Comparison of ENCODE assay signal across 29 cellular contexts in the genomic region with DNA sequence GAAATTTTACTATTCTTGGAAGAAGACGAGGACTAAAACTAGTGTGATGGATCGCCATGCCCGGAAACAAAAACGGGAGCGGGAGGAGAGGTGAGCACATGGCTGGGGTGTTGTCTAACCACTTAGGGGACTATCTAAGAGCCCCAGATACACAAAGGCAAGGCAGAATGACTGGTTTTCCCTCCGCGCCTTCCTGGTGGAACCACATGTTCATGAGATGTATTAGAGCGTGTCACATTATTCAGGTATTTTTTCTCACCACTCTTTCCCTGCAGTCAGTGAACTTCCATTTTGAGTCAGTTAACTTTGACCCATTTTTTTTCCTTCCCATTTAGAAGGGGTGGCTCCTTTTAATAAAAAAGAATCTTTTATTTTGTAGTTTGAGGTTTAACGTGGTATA.
DNase-seq lines count a peak whose midpoint lies in the region; ATAC-seq and TF ChIP-seq lines count a peak whose summit lies in the region.
"Had no signal": no experiment of that assay in that cellular context is flagged by ENCODE, and none has a peak within 500 bp of the region (broad histone marks: within the 10 kb centered on the region; RNA-seq: fewer than 3 reads in every experiment).

No MANE protein-coding gene starts in this region.

- no peak overlapping the region for H3K4me3 Mint-ChIP-seq in type B pancreatic cell
- H3K4me3 Mint-ChIP-seq: activated CD4-positive, alpha-beta T cell treated with anti-CD3 and anti-CD28 coated beads for 36 hours; activated CD8-positive, alpha-beta T cell treated with anti-CD3 and anti-CD28 coated beads for 36 hours; activated naive CD4-positive, alpha-beta T cell treated with anti-CD3 and anti-CD28 coated beads, Interleukin-2, amount 50 U/mL, for 24 hours; activated T-helper 17 cell treated with anti-CD3 and anti-CD28 coated beads, Interleukin-2, amount 50 U/mL, for 72 hours; naive thymus-derived CD8-positive, alpha-beta T cell; T-helper 2 cell treated with Interferon-gamma antibody and Interleukin-4, amounts not matched to agents 5 μg/mL and 100 μg/mL, for 36 hours had no signal

- peak overlapping the region; percentile 32 for H3K27ac Mint-ChIP-seq in type B pancreatic cell
- H3K27ac Mint-ChIP-seq: activated CD4-positive, alpha-beta T cell treated with anti-CD3 and anti-CD28 coated beads for 36 hours; activated CD8-positive, alpha-beta T cell treated with anti-CD3 and anti-CD28 coated beads for 36 hours; activated naive CD4-positive, alpha-beta T cell treated with anti-CD3 and anti-CD28 coated beads, Interleukin-2, amount 50 U/mL, for 24 hours; activated T-helper 17 cell treated with anti-CD3 and anti-CD28 coated beads, Interleukin-2, amount 50 U/mL, for 72 hours; T-helper 2 cell treated with Interferon-gamma antibody and Interleukin-4, amounts not matched to agents 5 μg/mL and 100 μg/mL, for 36 hours had no signal

- H3K27ac ChIP-seq in effector memory CD4-positive, alpha-beta T cell (ENCODE audit: insufficient read depth, low read length, poor library complexity, severe bottlenecking), result no peak overlapping the region
- H3K27ac ChIP-seq: gastroesophageal sphincter, lower lobe of right lung, psoas muscle, sigmoid colon, tibial artery had no signal

- no peaks in the 10 kb centered on the region for H3K27me3 ChIP-seq in effector memory CD4-positive, alpha-beta T cell (replicated peaks; ENCODE audit: control insufficient read depth, insufficient read depth, low read length, poor library complexity, severe bottlenecking)
- H3K27me3 ChIP-seq: gastroesophageal sphincter, sigmoid colon, tibial artery had no signal

- no peaks in the 10 kb centered on the region for H3K4me1 ChIP-seq in effector memory CD4-positive, alpha-beta T cell (ENCODE audit: control insufficient read depth, insufficient read depth, low read length, poor library complexity, severe bottlenecking)
- H3K4me1 ChIP-seq: gastroesophageal sphincter, lower lobe of right lung, psoas muscle, sigmoid colon, tibial artery had no signal

- peak; percentile 74 for ATAC-seq in GM21381 (IDR thresholded peaks at IDR 0.05; ENCODE audit: unreplicated experiment)
- no peak for ATAC-seq in stimulated activated naive CD8-positive, alpha-beta T cell treated with anti-CD3 and anti-CD28 coated beads, Interleukin-15, Interleukin-2, amounts not matched to agents 100 U/mL and 50 U/mL, for 24 hours
- ATAC-seq: activated CD4-positive, alpha-beta T cell treated with anti-CD3 and anti-CD28 coated beads for 36 hours; activated CD8-positive, alpha-beta T cell treated with anti-CD3 and anti-CD28 coated beads for 36 hours; activated T-helper 17 cell treated with anti-CD3 and anti-CD28 coated beads, Interleukin-2, amount 50 U/mL, for 72 hours; gastroesophageal sphincter; HepG2; lower lobe of right lung; naive thymus-derived CD8-positive, alpha-beta T cell; Panc1; psoas muscle had no signal

- H3K9me3 ChIP-seq in effector memory CD4-positive, alpha-beta T cell (ENCODE audit: control insufficient read depth, low read length), result no peaks in the 10 kb centered on the region
- H3K9me3 ChIP-seq: sigmoid colon, tibial artery had no signal

- no peak overlapping the region for H3K4me3 ChIP-seq in epithelial cell of esophagus (ENCODE audit: low read length)
- H3K4me3 ChIP-seq in effector memory CD4-positive, alpha-beta T cell (ENCODE audit: insufficient read depth, low read depth, low read length, poor library complexity, severe bottlenecking), result no peak overlapping the region
- H3K4me3 ChIP-seq: gastroesophageal sphincter, lower lobe of right lung, psoas muscle, sigmoid colon, tibial artery had no signal

- H3K36me3 ChIP-seq in effector memory CD4-positive, alpha-beta T cell (ENCODE audit: control insufficient read depth, insufficient read depth, low read length), result peaks cover 8% of the 10 kb centered on the region

- DNase-seq in GM13977 (ENCODE audit: low spot score) (peak; percentile 49), epithelial cell of esophagus (ENCODE audit: low read depth) (peak; percentile 8), type B pancreatic cell (ENCODE audit: extremely low spot score, unreplicated experiment) (no peak), 8988T (no peak)
- DNase-seq in stimulated activated naive CD8-positive, alpha-beta T cell treated with anti-CD3 and anti-CD28 coated beads, Interleukin-15, Interleukin-2, amounts not matched to agents 100 U/mL and 50 U/mL, for 24 hours, result no peak
- no peak for DNase-seq in effector memory CD4-positive, alpha-beta T cell
- DNase-seq: activated CD4-positive, alpha-beta T cell treated with anti-CD3 and anti-CD28 coated beads for 36 hours; activated CD8-positive, alpha-beta T cell treated with anti-CD3 and anti-CD28 coated beads for 36 hours; anterior cingulate cortex; C1 segment of cervical spinal cord; COR-L47; lower lobe of right lung; naive thymus-derived CD8-positive, alpha-beta T cell; NCI-H2029; NCI-H69; occipital lobe; psoas muscle; SHP77; sigmoid colon; stimulated activated CD4-positive, alpha-beta T cell treated with anti-CD3 and anti-CD28 coated beads, Interleukin-12 subunit alpha, Interleukin-12 subunit beta, amount 100 ng/mL, for 4 hours; stimulated activated CD4-positive, alpha-beta T cell treated with anti-CD3 and anti-CD28 coated beads, Interleukin-2, amount 100 ng/mL, for 48 hours; tibial artery had no signal

- in situ Hi-C loops in GM13977 (cut with MboI; ENCODE audit: low pct_unique_long_range_greater_than_20kb, low sequenced_read_pairs, unreplicated experiment), result no loop called here

- H3K27me3 Mint-ChIP-seq in type B pancreatic cell, result no peaks in the 10 kb centered on the region
- H3K27me3 Mint-ChIP-seq: activated CD4-positive, alpha-beta T cell treated with anti-CD3 and anti-CD28 coated beads for 36 hours; activated CD8-positive, alpha-beta T cell treated with anti-CD3 and anti-CD28 coated beads for 36 hours; activated naive CD4-positive, alpha-beta T cell treated with anti-CD3 and anti-CD28 coated beads, Interleukin-2, amount 50 U/mL, for 24 hours; activated T-helper 17 cell treated with anti-CD3 and anti-CD28 coated beads, Interleukin-2, amount 50 U/mL, for 72 hours; naive thymus-derived CD8-positive, alpha-beta T cell had no signal

- no peak for TF ChIP-seq CTCF in GM13977 (IDR thresholded peaks at IDR 0.05; ENCODE audit: extremely low read depth, insufficient read depth, missing control alignments)
- TF ChIP-seq CTCF in epithelial cell of esophagus (IDR thresholded peaks at IDR 0.05; ENCODE audit: insufficient read depth, low read depth, low read length, missing control alignments), result no peak
- no peak for TF ChIP-seq CTCF in type B pancreatic cell (conservative IDR thresholded peaks at IDR 0.05)

- H3K4me1 Mint-ChIP-seq in type B pancreatic cell (ENCODE audit: unreplicated experiment), result no peaks in the 10 kb centered on the region
- H3K4me1 Mint-ChIP-seq: activated CD4-positive, alpha-beta T cell treated with anti-CD3 and anti-CD28 coated beads for 36 hours; activated naive CD4-positive, alpha-beta T cell treated with anti-CD3 and anti-CD28 coated beads, Interleukin-2, amount 50 U/mL, for 24 hours; activated T-helper 17 cell treated with anti-CD3 and anti-CD28 coated beads, Interleukin-2, amount 50 U/mL, for 72 hours; naive thymus-derived CD8-positive, alpha-beta T cell had no signal

- H3K9me3 Mint-ChIP-seq in type B pancreatic cell, result no peaks in the 10 kb centered on the region
- H3K9me3 Mint-ChIP-seq: activated CD8-positive, alpha-beta T cell treated with anti-CD3 and anti-CD28 coated beads for 36 hours; activated naive CD4-positive, alpha-beta T cell treated with anti-CD3 and anti-CD28 coated beads, Interleukin-2, amount 50 U/mL, for 24 hours; activated T-helper 17 cell treated with anti-CD3 and anti-CD28 coated beads, Interleukin-2, amount 50 U/mL, for 72 hours; naive thymus-derived CD8-positive, alpha-beta T cell; T-helper 2 cell treated with Interferon-gamma antibody and Interleukin-4, amounts not matched to agents 5 μg/mL and 100 μg/mL, for 36 hours had no signal

- H3K36me3 Mint-ChIP-seq in type B pancreatic cell, result peaks cover 34% of the 10 kb centered on the region

Comparison
In these comparisons a context has a peak if more than half of its experiments do, and no peak if none do; other contexts are left out.
1. DNase-seq: peak in GM13977 (single experiment) and epithelial cell of esophagus (single experiment); none in type B pancreatic cell (single experiment), stimulated activated naive CD8-positive, alpha-beta T cell treated with anti-CD3 and anti-CD28 coated beads, Interleukin-15, Interleukin-2, amounts not matched to agents 100 U/mL and 50 U/mL, for 24 hours (single experiment), effector memory CD4-positive, alpha-beta T cell (0 of 3) and 8988T (single experiment).